In genomic region chr16:12617401-12617819, GRCh38 we compare ENCODE assay signal across 1 cellular context.
A peak's percentile ranks its signal among the peaks of the same experiment; 100 is the strongest.
TF ChIP-seq lines count a peak whose summit lies in the region.

No MANE protein-coding gene starts in this region.

TF ChIP-seq in HepG2, 621 proteins besides CTCF, POLR2A, EP300 and RAD21 (continued from another document and continues in another):
- TF ChIP-seq CCAR2 (optimal IDR thresholded peaks at IDR 0.05; ENCODE audit: low read depth, low read length) (no peak), ZNF432 (CRISPR knock-in tag; IDR thresholded peaks at IDR 0.05; ENCODE audit: borderline replicate concordance) (no peak), IRX3 (CRISPR knock-in tag; IDR thresholded peaks at IDR 0.05; ENCODE audit: borderline replicate concordance, low read depth) (0 out of 2 replicates have a peak, but pooled peaks have one; percentile 30), ZBTB25 (CRISPR knock-in tag; IDR thresholded peaks at IDR 0.05) (no peak), ZNF776 (CRISPR knock-in tag; IDR thresholded peaks at IDR 0.05) (no peak), HDAC2 (CRISPR knock-in tag; IDR thresholded peaks at IDR 0.05) (no peak), MLLT10 (CRISPR knock-in tag; IDR thresholded peaks at IDR 0.05) (no peak), TRIM22 (IDR thresholded peaks at IDR 0.05) (no peak), DZIP1 (CRISPR knock-in tag; IDR thresholded peaks at IDR 0.05) (0 out of 2 replicates have a peak, but pooled peaks have one; percentile 55), CSRNP2 (CRISPR knock-in tag; conservative IDR thresholded peaks at IDR 0.05; ENCODE audit: low read depth) (no peak), HDAC6 (IDR thresholded peaks at IDR 0.05; ENCODE audit: low read depth, low read length) (no peak), ZNF256 (CRISPR knock-in tag; conservative IDR thresholded peaks at IDR 0.05) (no peak), ZSCAN22 (CRISPR knock-in tag; IDR thresholded peaks at IDR 0.05) (no peak), ZMYM4 (CRISPR knock-in tag; IDR thresholded peaks at IDR 0.05) (0 out of 2 replicates have a peak, but pooled peaks have one; percentile 21), PAWR (CRISPR knock-in tag; IDR thresholded peaks at IDR 0.05; ENCODE audit: borderline replicate concordance) (no peak), E2F5 (CRISPR knock-in tag; conservative IDR thresholded peaks at IDR 0.05) (no peak), FOXM1 (CRISPR knock-in tag; IDR thresholded peaks at IDR 0.05) (no peak), RXRA (CRISPR knock-in tag; IDR thresholded peaks at IDR 0.05) (no peak), ZNF598 (CRISPR knock-in tag; IDR thresholded peaks at IDR 0.05; ENCODE audit: borderline replicate concordance) (peak; percentile 52; the same call in 1 of the 2 replicates)
- TF ChIP-seq, protein P1, sequence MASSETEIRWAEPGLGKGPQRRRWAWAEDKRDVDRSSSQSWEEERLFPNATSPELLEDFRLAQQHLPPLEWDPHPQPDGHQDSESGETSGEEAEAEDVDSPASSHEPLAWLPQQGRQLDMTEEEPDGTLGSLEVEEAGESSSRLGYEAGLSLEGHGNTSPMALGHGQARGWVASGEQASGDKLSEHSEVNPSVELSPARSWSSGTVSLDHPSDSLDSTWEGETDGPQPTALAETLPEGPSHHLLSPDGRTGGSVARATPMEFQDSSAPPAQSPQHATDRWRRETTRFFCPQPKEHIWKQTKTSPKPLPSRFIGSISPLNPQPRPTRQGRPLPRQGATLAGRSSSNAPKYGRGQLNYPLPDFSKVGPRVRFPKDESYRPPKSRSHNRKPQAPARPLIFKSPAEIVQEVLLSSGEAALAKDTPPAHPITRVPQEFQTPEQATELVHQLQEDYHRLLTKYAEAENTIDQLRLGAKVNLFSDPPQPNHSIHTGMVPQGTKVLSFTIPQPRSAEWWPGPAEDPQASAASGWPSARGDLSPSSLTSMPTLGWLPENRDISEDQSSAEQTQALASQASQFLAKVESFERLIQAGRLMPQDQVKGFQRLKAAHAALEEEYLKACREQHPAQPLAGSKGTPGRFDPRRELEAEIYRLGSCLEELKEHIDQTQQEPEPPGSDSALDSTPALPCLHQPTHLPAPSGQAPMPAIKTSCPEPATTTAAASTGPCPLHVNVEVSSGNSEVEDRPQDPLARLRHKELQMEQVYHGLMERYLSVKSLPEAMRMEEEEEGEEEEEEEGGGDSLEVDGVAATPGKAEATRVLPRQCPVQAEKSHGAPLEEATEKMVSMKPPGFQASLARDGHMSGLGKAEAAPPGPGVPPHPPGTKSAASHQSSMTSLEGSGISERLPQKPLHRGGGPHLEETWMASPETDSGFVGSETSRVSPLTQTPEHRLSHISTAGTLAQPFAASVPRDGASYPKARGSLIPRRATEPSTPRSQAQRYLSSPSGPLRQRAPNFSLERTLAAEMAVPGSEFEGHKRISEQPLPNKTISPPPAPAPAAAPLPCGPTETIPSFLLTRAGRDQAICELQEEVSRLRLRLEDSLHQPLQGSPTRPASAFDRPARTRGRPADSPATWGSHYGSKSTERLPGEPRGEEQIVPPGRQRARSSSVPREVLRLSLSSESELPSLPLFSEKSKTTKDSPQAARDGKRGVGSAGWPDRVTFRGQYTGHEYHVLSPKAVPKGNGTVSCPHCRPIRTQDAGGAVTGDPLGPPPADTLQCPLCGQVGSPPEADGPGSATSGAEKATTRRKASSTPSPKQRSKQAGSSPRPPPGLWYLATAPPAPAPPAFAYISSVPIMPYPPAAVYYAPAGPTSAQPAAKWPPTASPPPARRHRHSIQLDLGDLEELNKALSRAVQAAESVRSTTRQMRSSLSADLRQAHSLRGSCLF (CRISPR knock-in tag; IDR thresholded peaks at IDR 0.05; ENCODE audit: borderline replicate concordance) = no peak
- TF ChIP-seq, protein P2, sequence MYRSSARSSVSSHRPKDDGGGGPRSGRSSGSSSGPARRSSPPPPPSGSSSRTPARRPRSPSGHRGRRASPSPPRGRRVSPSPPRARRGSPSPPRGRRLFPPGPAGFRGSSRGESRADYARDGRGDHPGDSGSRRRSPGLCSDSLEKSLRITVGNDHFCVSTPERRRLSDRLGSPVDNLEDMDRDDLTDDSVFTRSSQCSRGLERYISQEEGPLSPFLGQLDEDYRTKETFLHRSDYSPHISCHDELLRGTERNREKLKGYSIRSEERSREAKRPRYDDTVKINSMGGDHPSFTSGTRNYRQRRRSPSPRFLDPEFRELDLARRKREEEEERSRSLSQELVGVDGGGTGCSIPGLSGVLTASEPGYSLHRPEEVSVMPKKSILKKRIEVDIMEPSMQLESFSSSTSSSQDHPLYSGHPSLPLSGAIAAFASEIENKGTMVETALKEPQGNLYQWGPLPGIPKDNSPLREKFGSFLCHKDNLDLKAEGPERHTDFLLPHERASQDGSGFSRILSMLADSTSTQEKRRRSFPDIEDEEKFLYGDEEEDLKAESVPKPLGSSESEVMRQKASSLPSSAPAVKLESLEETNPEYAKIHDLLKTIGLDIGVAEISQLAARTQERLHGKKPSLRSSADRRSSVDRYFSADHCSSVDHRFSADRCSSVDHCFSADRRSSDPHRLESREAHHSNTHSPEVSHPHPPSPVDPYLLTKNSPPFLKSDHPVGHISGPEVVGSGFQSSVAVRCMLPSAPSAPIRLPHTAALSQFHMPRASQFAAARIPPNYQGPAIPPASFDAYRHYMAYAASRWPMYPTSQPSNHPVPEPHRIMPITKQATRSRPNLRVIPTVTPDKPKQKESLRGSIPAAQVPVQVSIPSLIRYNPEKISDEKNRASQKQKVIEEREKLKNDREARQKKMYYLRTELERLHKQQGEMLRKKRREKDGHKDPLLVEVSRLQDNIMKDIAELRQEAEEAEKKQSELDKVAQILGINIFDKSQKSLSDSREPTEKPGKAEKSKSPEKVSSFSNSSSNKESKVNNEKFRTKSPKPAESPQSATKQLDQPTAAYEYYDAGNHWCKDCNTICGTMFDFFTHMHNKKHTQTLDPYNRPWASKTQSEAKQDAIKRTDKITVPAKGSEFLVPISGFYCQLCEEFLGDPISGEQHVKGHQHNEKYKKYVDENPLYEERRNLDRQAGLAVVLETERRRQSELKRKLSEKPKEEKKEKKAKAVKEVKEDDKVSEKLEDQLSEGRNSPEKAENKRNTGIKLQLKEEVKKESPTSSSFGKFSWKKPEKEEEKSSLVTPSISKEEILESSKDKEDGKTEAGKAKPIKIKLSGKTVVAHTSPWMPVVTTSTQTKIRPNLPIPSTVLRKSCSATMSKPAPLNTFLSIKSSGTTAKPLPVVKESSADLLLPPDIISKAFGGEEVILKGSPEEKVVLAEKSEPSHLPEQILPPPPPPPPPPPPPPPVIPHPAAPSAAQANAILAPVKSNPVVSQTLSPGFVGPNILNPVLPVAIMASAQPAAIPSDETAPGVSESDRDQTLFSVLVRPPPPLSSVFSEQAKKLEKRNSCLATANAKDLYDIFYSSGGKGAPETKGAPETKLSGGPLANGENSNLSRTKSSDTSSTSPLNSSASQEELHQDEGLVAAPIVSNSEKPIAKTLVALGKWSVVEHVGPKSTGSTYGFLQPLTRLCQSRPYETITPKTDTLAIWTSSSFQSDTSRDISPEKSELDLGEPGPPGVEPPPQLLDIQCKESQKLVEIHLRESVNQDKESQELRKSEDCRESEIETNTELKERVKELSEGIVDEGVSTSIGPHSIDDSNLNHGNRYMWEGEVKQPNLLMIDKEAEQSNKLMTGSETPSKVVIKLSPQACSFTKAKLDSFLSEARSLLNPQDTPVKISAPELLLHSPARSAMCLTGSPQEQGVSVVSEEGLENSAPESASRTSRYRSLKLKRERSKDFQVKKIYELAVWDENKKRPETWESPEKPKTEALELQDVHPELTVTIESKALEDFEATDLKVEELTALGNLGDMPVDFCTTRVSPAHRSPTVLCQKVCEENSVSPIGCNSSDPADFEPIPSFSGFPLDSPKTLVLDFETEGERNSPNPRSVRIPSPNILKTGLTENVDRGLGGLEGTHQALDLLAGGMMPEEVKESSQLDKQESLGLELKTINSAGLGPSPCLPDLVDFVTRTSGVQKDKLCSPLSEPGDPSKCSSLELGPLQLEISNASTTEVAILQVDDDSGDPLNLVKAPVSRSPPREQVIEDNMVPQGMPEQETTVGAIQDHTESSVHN (CRISPR knock-in tag; IDR thresholded peaks at IDR 0.05) = peak; percentile 76; the same call in 1 of the 2 replicates
- TF ChIP-seq, protein P3, sequence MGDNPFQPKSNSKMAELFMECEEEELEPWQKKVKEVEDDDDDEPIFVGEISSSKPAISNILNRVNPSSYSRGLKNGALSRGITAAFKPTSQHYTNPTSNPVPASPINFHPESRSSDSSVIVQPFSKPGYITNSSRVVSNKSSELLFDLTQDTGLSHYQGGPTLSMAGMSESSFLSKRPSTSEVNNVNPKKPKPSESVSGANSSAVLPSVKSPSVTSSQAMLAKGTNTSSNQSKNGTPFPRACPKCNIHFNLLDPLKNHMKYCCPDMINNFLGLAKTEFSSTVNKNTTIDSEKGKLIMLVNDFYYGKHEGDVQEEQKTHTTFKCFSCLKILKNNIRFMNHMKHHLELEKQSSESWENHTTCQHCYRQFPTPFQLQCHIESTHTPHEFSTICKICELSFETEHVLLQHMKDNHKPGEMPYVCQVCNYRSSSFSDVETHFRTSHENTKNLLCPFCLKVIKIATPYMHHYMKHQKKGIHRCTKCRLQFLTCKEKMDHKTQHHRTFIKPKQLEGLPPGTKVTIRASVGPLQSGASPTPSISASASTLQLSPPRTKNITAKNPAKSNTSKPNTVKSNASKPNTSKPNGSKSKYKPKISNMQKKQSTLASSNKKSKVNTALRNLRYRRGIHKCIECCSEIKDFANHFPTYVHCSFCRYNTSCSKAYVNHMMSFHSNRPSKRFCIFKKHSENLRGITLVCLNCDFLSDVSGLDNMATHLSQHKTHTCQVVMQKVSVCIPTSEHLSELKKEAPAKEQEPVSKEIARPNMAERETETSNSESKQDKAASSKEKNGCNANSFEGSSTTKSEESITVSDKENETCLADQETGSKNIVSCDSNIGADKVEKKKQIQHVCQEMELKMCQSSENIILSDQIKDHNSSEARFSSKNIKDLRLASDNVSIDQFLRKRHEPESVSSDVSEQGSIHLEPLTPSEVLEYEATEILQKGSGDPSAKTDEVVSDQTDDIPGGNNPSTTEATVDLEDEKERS (CRISPR knock-in tag; IDR thresholded peaks at IDR 0.05) = no peak
